ENCODE assay signal across 23 cellular contexts in genomic region chr4:132865922-132866321, GRCh38.
DNase-seq lines count a peak whose midpoint lies in the region; ATAC-seq, FAIRE-seq and TF ChIP-seq lines count a peak whose summit lies in the region.
"Had no signal": no experiment of that assay in that cellular context is flagged by ENCODE, and none has a peak within 500 bp of the region (broad histone marks: within the 10 kb centered on the region; RNA-seq: fewer than 3 reads in every experiment).

No MANE protein-coding gene starts in this region.

- TF ChIP-seq EP300 in HepG2 (IDR thresholded peaks at IDR 0.05; ENCODE audit: low read depth in 2 of 2, low read length in 2 of 2) (no peak), HepG2 (CRISPR knock-in tag; IDR thresholded peaks at IDR 0.05; ENCODE audit: borderline replicate concordance) (no peak), H1 (IDR thresholded peaks at IDR 0.05; ENCODE audit: borderline replicate concordance in 1 of 2, low read depth in 2 of 2, low read length in 2 of 2) (no peak)

- H4K20me1 ChIP-seq in HepG2 (ENCODE audit: insufficient read depth, low read length) (no peaks in the 10 kb centered on the region), IMR-90 (ENCODE audit: insufficient read depth, low read length) (no peaks in the 10 kb centered on the region), H1 (replicated peaks in 1 of 2; ENCODE audit: control insufficient read depth in 1 of 2, insufficient read depth in 2 of 2, low read length in 2 of 2) (no peaks in the 10 kb centered on the region), keratinocyte (ENCODE audit: control insufficient read depth, extremely low read depth, insufficient read depth, low read length) (no peaks in the 10 kb centered on the region)
- H4K20me1 ChIP-seq: BLaER1 treated with 17β-estradiol and CSF1 and Interleukin-3, amounts not matched to agents 10 nM and 100 nM had no signal

- BruUV-seq in HepG2 (replicated peaks; lab: Mats Ljungman, UMichigan) (no TSS peak), IMR-90 (replicated peaks; lab: Mats Ljungman, UMichigan) (no TSS peak)

- H2BK12ac ChIP-seq in H1 (ENCODE audit: low read depth, low read length): no peak overlapping the region

- no peak overlapping the region for H4K91ac ChIP-seq in IMR-90 (ENCODE audit: insufficient read depth, low read depth, low read length)
- no peak overlapping the region for H4K91ac ChIP-seq in H1 (replicated peaks; ENCODE audit: insufficient read length, low read length)

- H2AFZ ChIP-seq in HepG2 (ENCODE audit: low read length) (no peak overlapping the region), IMR-90 (replicated peaks; ENCODE audit: low read length, poor library complexity) (no peak overlapping the region), H1 (ENCODE audit: low read length) (no peak overlapping the region), keratinocyte (ENCODE audit: control insufficient read depth, low read length) (no peak overlapping the region)

- WGBS in HepG2 (ENCODE audit: low lambda C conversion rate): 31% methylated on average over 2 of the region's 2 CpGs
- WGBS in right lobe of liver (ENCODE audit: insufficient coverage, low coverage, low lambda C conversion rate, missing lambda C conversion rate): 55% methylated on average over 2 of the region's 2 CpGs
- no CpG with 5 or more reads among the region's 2 CpGs for WGBS in IMR-90 (ENCODE audit: extremely low coverage in 2 of 2, insufficient read length in 1 of 2), 2 experiments
- WGBS in H1 (ENCODE audit: extremely low coverage in 1 of 2, insufficient coverage in 1 of 2, insufficient read length in 1 of 2, insufficient replicate concordance in 2 of 2, low coverage in 1 of 2, low lambda C conversion rate in 2 of 2, missing lambda C conversion rate in 1 of 2), 2 experiments: 94% methylated on average over 2 of the region's 2 CpGs; no CpG with 5 or more reads in 1 of the 2 experiments

- intact Hi-C loops in HepG2 (cut with micrococcal nuclease; ENCODE audit: unreplicated experiment): no loop called here
- intact Hi-C loops in right lobe of liver (cut with DNase I): no loop called here
- intact Hi-C loops in IMR-90 (cut with micrococcal nuclease): no loop called here
- intact Hi-C loops in left ventricle myocardium superior (cut with micrococcal nuclease): no loop called here

- POLR2A ChIA-PET in HepG2 (lab: Yijun Ruan, JAX): no interaction called here
- POLR2A ChIA-PET in IMR-90 (lab: Charles Lee; ENCODE audit: unreplicated experiment): no interaction called here
- POLR2A ChIA-PET in H1 (lab: Charles Lee; ENCODE audit: partially characterized antibody): no interaction called here

- H2BK120ac ChIP-seq in IMR-90 (ENCODE audit: low read depth, low read length) (no peak overlapping the region), H1 (replicated peaks; ENCODE audit: low read depth, low read length) (no peak overlapping the region)

- H3K9me1 ChIP-seq in IMR-90 (ENCODE audit: insufficient read depth, low read length): no peaks in the 10 kb centered on the region
- no peaks in the 10 kb centered on the region for H3K9me1 ChIP-seq in keratinocyte (ENCODE audit: control insufficient read depth, extremely low read depth, insufficient read depth, low read length)

- H2BK20ac ChIP-seq in IMR-90 (ENCODE audit: low read depth, low read length) (no peak overlapping the region), H1 (ENCODE audit: low read length) (no peak overlapping the region)

- H3K27me3 ChIP-seq in HepG2 (ENCODE audit: control insufficient read depth in 1 of 2, insufficient read depth in 2 of 2, low read length in 2 of 2) (no peaks in the 10 kb centered on the region), right lobe of liver (no peaks in the 10 kb centered on the region), IMR-90 (ENCODE audit: control insufficient read depth, insufficient read depth, low read length) (no peaks in the 10 kb centered on the region), H1 (replicated peaks in 1 of 4; ENCODE audit: control insufficient read depth in 3 of 4, extremely low read depth in 1 of 4, insufficient read depth in 3 of 4, low read length in 3 of 4) (no peaks in the 10 kb centered on the region), keratinocyte (ENCODE audit: control insufficient read depth, extremely low read depth, insufficient read depth, low read length) (no peaks in the 10 kb centered on the region)
- H3K27me3 ChIP-seq: BLaER1 treated with 17β-estradiol and CSF1 and Interleukin-3, amounts not matched to agents 10 nM and 100 nM had no signal

- H3K18ac ChIP-seq in IMR-90 (ENCODE audit: low read depth, low read length) (no peak overlapping the region), H1 (ENCODE audit: extremely low read depth, low read length) (no peak overlapping the region)

- no peaks in the 10 kb centered on the region for H3K79me1 ChIP-seq in IMR-90 (ENCODE audit: low read depth in 1 of 2, low read length in 2 of 2)
- no peaks in the 10 kb centered on the region for H3K79me1 ChIP-seq in H1 (ENCODE audit: low read depth, low read length)

- H3K9ac ChIP-seq in HepG2 (ENCODE audit: insufficient read depth, low read depth, low read length): no peak overlapping the region
- H3K9ac ChIP-seq in IMR-90 (ENCODE audit: low read depth, low read length): no peak overlapping the region
- H3K9ac ChIP-seq in H1 (replicated peaks in 1 of 4; ENCODE audit: extremely low read depth in 1 of 4, low read depth in 3 of 4, low read length in 3 of 4): no peak overlapping the region
- H3K9ac ChIP-seq in keratinocyte (ENCODE audit: control insufficient read depth, extremely low read depth, insufficient read depth, low read length): no peak overlapping the region
- H3K9ac ChIP-seq: BLaER1 treated with 17β-estradiol and CSF1 and Interleukin-3, amounts not matched to agents 10 nM and 100 nM had no signal

- H3K79me2 ChIP-seq in HepG2 (ENCODE audit: insufficient read depth, low read length) (no peaks in the 10 kb centered on the region), H1 (ENCODE audit: control insufficient read depth in 1 of 2, insufficient read depth in 2 of 2, low read length in 2 of 2) (no peaks in the 10 kb centered on the region), keratinocyte (ENCODE audit: control insufficient read depth, insufficient read depth, low read length) (no peaks in the 10 kb centered on the region)

- H3K27ac ChIP-seq in HepG2 (ENCODE audit: extremely low read length, insufficient read depth, low read length) (no peak overlapping the region), right lobe of liver (no peak overlapping the region), IMR-90 (ENCODE audit: insufficient read depth, low read length) (no peak overlapping the region), H1 (ENCODE audit: low read depth, low read length) (no peak overlapping the region), keratinocyte (ENCODE audit: control insufficient read depth, insufficient read depth, low read length) (peak overlapping the region; percentile 31)
- H3K27ac ChIP-seq: BLaER1 treated with 17β-estradiol and CSF1 and Interleukin-3, amounts not matched to agents 10 nM and 100 nM; C4-2B had no signal

- no peak overlapping the region for H2BK15ac ChIP-seq in IMR-90 (ENCODE audit: low read depth, low read length)
- no peak overlapping the region for H2BK15ac ChIP-seq in H1 (ENCODE audit: low read length)

- H4K5ac ChIP-seq in IMR-90 (ENCODE audit: low read depth, low read length) (no peak overlapping the region), H1 (ENCODE audit: insufficient read length, low read depth, low read length) (no peak overlapping the region)

- no peak overlapping the region for H2BK5ac ChIP-seq in IMR-90 (ENCODE audit: low read depth, low read length, poor library complexity, severe bottlenecking)
- no peak overlapping the region for H2BK5ac ChIP-seq in H1 (ENCODE audit: low read depth, low read length)

- in situ Hi-C loops in HepG2 (cut with HindIII; ENCODE audit: extremely low pct_ligation_motif_present, low pct_unique_long_range_greater_than_20kb) (no loop called here), IMR-90 (cut with MboI; ENCODE audit: low sequenced_read_pairs) (no loop called here)

- ATAC-seq in HepG2: no peak
- no peak for ATAC-seq in right lobe of liver
- no peak for ATAC-seq in IMR-90 (ENCODE audit: low read depth)
- no peak for ATAC-seq in left ventricle myocardium superior
- no peak for ATAC-seq in GM19455 (IDR thresholded peaks at IDR 0.05; ENCODE audit: unreplicated experiment)
- ATAC-seq: CD8-positive, alpha-beta T cell had no signal

- H4K8ac ChIP-seq in IMR-90 (ENCODE audit: low read depth in 2 of 2, low read length in 2 of 2) (no peak overlapping the region), H1 (ENCODE audit: extremely low read depth, insufficient read depth, low read length) (no peak overlapping the region)

- dilution Hi-C loops in IMR-90 (cut with HindIII; ENCODE audit: low sequenced_read_pairs, unreplicated experiment): no loop called here
- dilution Hi-C loops in keratinocyte (cut with MboI; ENCODE audit: extremely low pct_ligation_motif_present, low sequenced_read_pairs): no loop called here

- no peak overlapping the region for H3K4me2 ChIP-seq in HepG2 (ENCODE audit: low read depth, low read length)
- no peak overlapping the region for H3K4me2 ChIP-seq in IMR-90 (ENCODE audit: low read depth, low read length)
- no peak overlapping the region for H3K4me2 ChIP-seq in H1 (ENCODE audit: insufficient read depth in 1 of 2, low read depth in 2 of 2, low read length in 2 of 2)
- no peak overlapping the region for H3K4me2 ChIP-seq in keratinocyte (ENCODE audit: control insufficient read depth, extremely low read depth, insufficient read depth, low read depth, low read length)
- H3K4me2 ChIP-seq: BLaER1 treated with 17β-estradiol and CSF1 and Interleukin-3, amounts not matched to agents 10 nM and 100 nM had no signal

- no peak overlapping the region for H3K56ac ChIP-seq in IMR-90 (ENCODE audit: extremely low read depth, insufficient read depth, low read length)
- H3K56ac ChIP-seq in H1 (replicated peaks; ENCODE audit: insufficient read length, low read depth, low read length): no peak overlapping the region

- H3K4ac ChIP-seq in IMR-90 (ENCODE audit: low read depth, low read length): no peak overlapping the region
- no peak overlapping the region for H3K4ac ChIP-seq in H1 (replicated peaks; ENCODE audit: insufficient read length, low read depth, low read length)

- TF ChIP-seq CTCF in HepG2 (CRISPR knock-in tag; IDR thresholded peaks at IDR 0.05) (no peak), right lobe of liver (IDR thresholded peaks at IDR 0.05) (no peak), IMR-90 (conservative IDR thresholded peaks at IDR 0.05; ENCODE audit: low read depth, low read length) (no peak), H1 (IDR thresholded peaks at IDR 0.05; ENCODE audit: control extremely low read depth in 1 of 3, insufficient read depth in 1 of 3, low read depth in 1 of 3, low read length in 3 of 3) (no peak), keratinocyte (optimal IDR thresholded peaks at IDR 0.05 in 1 of 3, IDR thresholded peaks at IDR 0.05 in 1 of 3, conservative IDR thresholded peaks at IDR 0.05 in 1 of 3; ENCODE audit: extremely low read depth in 1 of 3, insufficient read depth in 2 of 3, low read length in 3 of 3) (no peak)

- FAIRE-seq in HepG2 (lab: Jason Lieb, UNC): no peak
- FAIRE-seq in H1 (lab: Jason Lieb, UNC): no peak
- FAIRE-seq in keratinocyte (lab: Jason Lieb, UNC): no peak
- FAIRE-seq: A204.1, D721Med, G401.6, GM12891, GM19239 had no signal

- H3K4me1 ChIP-seq in HepG2 (ENCODE audit: insufficient read depth, low read length) (no peaks in the 10 kb centered on the region), right lobe of liver (no peaks in the 10 kb centered on the region), IMR-90 (ENCODE audit: control insufficient read depth, insufficient read depth, low read length) (no peaks in the 10 kb centered on the region), H1 (replicated peaks in 1 of 4; ENCODE audit: control insufficient read depth in 3 of 4, insufficient read depth in 4 of 4, low read length in 3 of 4) (no peaks in the 10 kb centered on the region), keratinocyte (ENCODE audit: control insufficient read depth, extremely low read depth, insufficient read depth, low read length) (no peaks in the 10 kb centered on the region)
- H3K4me1 ChIP-seq: BLaER1 treated with 17β-estradiol and CSF1 and Interleukin-3, amounts not matched to agents 10 nM and 100 nM; Caco-2 had no signal

- CTCF ChIA-PET in HepG2 (lab: Yijun Ruan, JAX; ENCODE audit: low intra/inter-chr PET ratio, low total read pairs) (no interaction called here), IMR-90 (lab: Yijun Ruan, JAX) (no interaction called here), H1 (lab: Charles Lee; ENCODE audit: partially characterized antibody) (interaction anchor here (1.0 to 1.5 kb wide), 2 partner anchors 72 to 281 kb away, joined by 3 to 4 read pairs; no protein-coding TSS in a partner anchor)

- H2AK9ac ChIP-seq in IMR-90 (replicated peaks; ENCODE audit: low read depth, low read length, poor library complexity): no peak overlapping the region

- H3K4me3 ChIP-seq in HepG2 (replicated peaks in 1 of 3; ENCODE audit: insufficient read depth in 1 of 3, low read depth in 2 of 3, low read length in 3 of 3): no peak overlapping the region
- no peak overlapping the region for H3K4me3 ChIP-seq in right lobe of liver
- H3K4me3 ChIP-seq in IMR-90 (ENCODE audit: insufficient read depth, low read depth, low read length): no peak overlapping the region
- no peak overlapping the region for H3K4me3 ChIP-seq in H1 (ENCODE audit: extremely low read depth in 1 of 4, insufficient read depth in 2 of 4, low read depth in 3 of 4, low read length in 4 of 4)
- H3K4me3 ChIP-seq in keratinocyte (ENCODE audit: control insufficient read depth in 2 of 3, extremely low read depth in 1 of 3, insufficient read depth in 2 of 3, low read depth in 1 of 3, low read length in 3 of 3): no peak overlapping the region
- H3K4me3 ChIP-seq: BLaER1 treated with 17β-estradiol and CSF1 and Interleukin-3, amounts not matched to agents 10 nM and 100 nM had no signal

- no peak overlapping the region for H3K14ac ChIP-seq in IMR-90 (replicated peaks; ENCODE audit: low read depth, low read length)
- H3K14ac ChIP-seq in H1 (ENCODE audit: insufficient read length): no peak overlapping the region

- DNase-seq in HepG2 (ENCODE audit: low spot score): no peak
- no peak for DNase-seq in right lobe of liver
- DNase-seq in IMR-90: no peak
- no peak for DNase-seq in H1 (ENCODE audit: low read depth in 1 of 2, low spot score in 2 of 2)
- no peak for DNase-seq in keratinocyte (ENCODE audit: low read depth, low spot score)
- DNase-seq in epidermal melanocyte (ENCODE audit: insufficient read length, low spot score): no peak
- no peak for DNase-seq in left ventricle myocardium superior
- DNase-seq: 8988T; AML-193; Caco-2; Calu3; CD4-positive, alpha-beta T cell; CD8-positive, alpha-beta T cell; DMS79 treated with DMSO at 0.1 percent for 48 hours; GF-D8 had no signal

- TF ChIP-seq RAD21 in HepG2 (CRISPR knock-in tag; IDR thresholded peaks at IDR 0.05) (no peak), IMR-90 (IDR thresholded peaks at IDR 0.05; ENCODE audit: low read length) (no peak), H1 (IDR thresholded peaks at IDR 0.05 in 1 of 2, conservative IDR thresholded peaks at IDR 0.05 in 1 of 2; ENCODE audit: low read depth in 2 of 2, low read length in 2 of 2) (no peak)

- H3K9me3 ChIP-seq in HepG2 (ENCODE audit: low read length) (no peaks in the 10 kb centered on the region), right lobe of liver (no peaks in the 10 kb centered on the region), IMR-90 (ENCODE audit: control insufficient read depth, insufficient read depth, low read length) (peaks cover 20% of the 10 kb centered on the region), H1 (ENCODE audit: insufficient read depth in 2 of 2, low read depth in 1 of 2, low read length in 1 of 2) (no peaks in the 10 kb centered on the region), keratinocyte (ENCODE audit: control insufficient read depth, low read depth, low read length) (no peaks in the 10 kb centered on the region)
- H3K9me3 ChIP-seq: Caco-2 had no signal

- H3K36me3 ChIP-seq in HepG2 (replicated peaks in 1 of 2; ENCODE audit: control insufficient read depth in 1 of 2, insufficient read depth in 2 of 2, low read length in 2 of 2) (no peaks in the 10 kb centered on the region), right lobe of liver (no peaks in the 10 kb centered on the region), IMR-90 (ENCODE audit: control insufficient read depth, insufficient read depth, low read length) (no peaks in the 10 kb centered on the region), H1 (ENCODE audit: control insufficient read depth in 2 of 4, insufficient read depth in 4 of 4, low read length in 3 of 4) (no peaks in the 10 kb centered on the region), keratinocyte (ENCODE audit: control insufficient read depth in 2 of 2, extremely low read depth in 1 of 2, insufficient read depth in 2 of 2, low read length in 2 of 2) (no peaks in the 10 kb centered on the region)
- H3K36me3 ChIP-seq: BLaER1 treated with 17β-estradiol and CSF1 and Interleukin-3, amounts not matched to agents 10 nM and 100 nM had no signal

- H3K23me2 ChIP-seq in H1 (ENCODE audit: low read depth, low read length): no peaks in the 10 kb centered on the region

- H3K23ac ChIP-seq in IMR-90 (ENCODE audit: low read depth, low read length) (no peak overlapping the region), H1 (ENCODE audit: insufficient read length) (no peak overlapping the region)

- TF ChIP-seq POLR2A in HepG2 (IDR thresholded peaks at IDR 0.05; ENCODE audit: insufficient read depth in 1 of 2, low read depth in 2 of 2, low read length in 2 of 2) (no peak), right lobe of liver (IDR thresholded peaks at IDR 0.05) (no peak), IMR-90 (IDR thresholded peaks at IDR 0.05; ENCODE audit: low read depth, low read length) (no peak), H1 (IDR thresholded peaks at IDR 0.05; ENCODE audit: control extremely low read depth in 1 of 2, low read depth in 2 of 2, low read length in 2 of 2) (no peak)

- H2AK5ac ChIP-seq in IMR-90 (ENCODE audit: low read depth, low read length) (no peak overlapping the region), H1 (ENCODE audit: low read depth, low read length) (no peak overlapping the region)

Comparison
In these comparisons a context has a peak if more than half of its experiments do, and no peak if none do; other contexts are left out.
1. Of the 41 proteins assayed by ChIP-seq in both HepG2 and H1: peak only in HepG2: none; only in H1: none; in both: MAFK; in neither: 40.